ENCODE assay signal across 8 cellular contexts in the genomic region with DNA sequence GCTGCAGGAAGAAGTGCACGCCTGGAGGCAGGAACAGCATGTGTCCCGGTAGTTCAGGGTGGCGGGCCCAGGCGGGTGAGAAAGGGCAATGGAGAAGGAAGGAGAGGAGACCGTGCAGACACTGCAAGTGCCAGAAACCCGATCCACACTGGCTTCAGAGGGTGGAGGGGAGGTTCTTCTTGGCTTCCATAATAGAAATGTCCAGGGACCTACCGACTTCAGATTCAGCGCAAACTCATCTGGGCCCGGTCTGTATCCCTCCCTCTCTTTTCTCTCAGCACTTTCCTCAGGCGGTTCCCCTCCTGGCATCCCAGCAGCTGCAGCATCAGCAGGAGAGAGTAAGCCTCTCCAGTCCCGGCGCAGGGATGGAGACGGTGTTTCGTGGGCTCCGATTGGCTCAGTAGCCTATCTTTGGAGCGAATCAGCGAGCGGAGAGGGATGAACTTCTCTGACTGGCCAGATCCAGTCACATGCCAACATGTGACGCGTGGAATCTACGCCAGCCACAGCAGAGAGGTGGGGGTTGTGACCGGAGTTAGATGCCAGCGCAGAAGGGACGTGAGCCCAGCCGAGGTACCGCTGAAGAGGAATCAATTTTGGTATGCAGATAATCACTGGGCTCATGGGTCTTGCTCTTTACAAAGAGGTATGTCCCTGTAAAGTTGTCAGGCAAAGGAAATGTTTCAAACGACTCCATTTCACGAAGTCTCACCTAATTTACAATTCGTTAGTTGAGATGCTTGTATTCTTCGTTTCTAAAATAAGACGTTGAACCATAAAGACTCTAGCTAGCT. TPM values are rescaled to one million over a fixed set of nuclear protein-coding genes. Genes with fewer than 3 reads are reported as not detected.
A peak's percentile ranks its signal among the peaks of the same experiment; 100 is the strongest.
DNase-seq lines count a peak whose midpoint lies in the region; ATAC-seq, FAIRE-seq and TF ChIP-seq lines count a peak whose summit lies in the region.

No MANE protein-coding gene starts in this region.

- peak; percentile 99 for FAIRE-seq in GM18507 (lab: Jason Lieb, UNC)

- H3K36me3 ChIP-seq in vagina = no peaks in the 10 kb centered on the region

- peak overlapping the region; percentile 96 for H3K27ac ChIP-seq in vagina

- DNase-seq in GM18507 (ENCODE audit: extremely low spot score, insufficient read length, low read depth) (peak; percentile 74), NCI-H1930 (lab: John Stamatoyannopoulos, UW) (peak; percentile 81 to 88), T-helper 22 cell (ENCODE audit: low read depth) (peak; percentile 84), astrocyte of the cerebellum (ENCODE audit: low read depth) (peak; percentile 85), hepatic stellate cell (ENCODE audit: low spot score) (peak; percentile 96), putamen (ENCODE audit: low spot score) (peak; percentile 97), vagina (ENCODE audit: extremely low spot score in 2 of 2) (peak in 1 of 2 donors; percentile 98)

- in situ Hi-C loops in astrocyte of the cerebellum (cut with HindIII; ENCODE audit: low sequenced_read_pairs) = no loop called here

- peak; percentile 60 for ATAC-seq in HG02973 (IDR thresholded peaks at IDR 0.05; ENCODE audit: unreplicated experiment)

- TF ChIP-seq CTCF in astrocyte of the cerebellum (IDR thresholded peaks at IDR 0.05; ENCODE audit: low read depth, low read length, missing control alignments) (no peak), vagina (IDR thresholded peaks at IDR 0.05) (no peak)

- H3K27me3 ChIP-seq in vagina = no peaks in the 10 kb centered on the region

- intact Hi-C loops in vagina (cut with DNase I) = no loop called here

- H3K4me1 ChIP-seq in vagina = peaks cover 35% of the 10 kb centered on the region

- peak; percentile 88 to 89 for TF ChIP-seq POLR2A in vagina (IDR thresholded peaks at IDR 0.05)

- H3K4me3 ChIP-seq in astrocyte of the cerebellum (ENCODE audit: low read depth, low read length) (peak overlapping the region; percentile 53), vagina (peak overlapping the region; percentile 45 to 53)

- no peaks in the 10 kb centered on the region for H3K9me3 ChIP-seq in vagina

RNA-seq across cellular contexts. Expression of a gene that starts 1.9 kb away (rescaled TPM):
- 28.0 TPM for total RNA-seq in vagina
